In the genomic region with DNA sequence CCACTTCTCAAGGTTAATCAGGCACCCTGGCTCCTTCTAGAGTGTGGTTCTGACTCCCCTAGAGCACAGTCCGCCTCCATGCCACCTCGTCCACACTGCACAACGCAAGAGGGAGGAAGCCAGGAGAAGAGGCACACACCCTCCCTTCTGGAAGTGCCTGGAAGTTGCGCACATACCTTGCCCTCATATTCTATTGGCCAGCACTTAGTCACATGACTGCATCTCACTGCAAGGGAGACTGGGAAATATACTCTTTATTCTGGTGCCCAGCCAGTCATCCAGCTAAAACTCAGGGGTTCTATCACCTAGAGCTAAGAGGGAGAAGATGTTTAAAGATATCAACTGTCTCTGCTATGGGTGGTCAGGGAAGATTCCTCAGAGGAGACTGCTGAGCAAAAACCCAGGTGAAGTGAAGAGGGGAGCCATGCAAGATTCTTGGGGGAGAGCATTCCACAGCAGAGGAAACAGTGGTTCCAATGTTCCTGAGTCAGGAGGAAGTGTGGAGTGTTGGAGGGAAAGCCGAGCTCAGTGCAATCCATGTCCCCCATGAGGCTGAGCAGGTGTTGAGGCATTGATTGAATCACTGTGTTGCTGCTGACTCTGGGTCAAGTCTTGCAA, we compare ENCODE assay signal across 21 cellular contexts. TPM values are rescaled to one million over a fixed set of nuclear protein-coding genes. Genes with fewer than 3 reads are reported as not detected.
A peak's percentile ranks its signal among the peaks of the same experiment; 100 is the strongest.
DNase-seq lines count a peak whose midpoint lies in the region; ATAC-seq and TF ChIP-seq lines count a peak whose summit lies in the region.
"Had no signal": no experiment of that assay in that cellular context is flagged by ENCODE, and none has a peak within 500 bp of the region (broad histone marks: within the 10 kb centered on the region; RNA-seq: fewer than 3 reads in every experiment).

No MANE protein-coding gene starts in this region.

- H3K4me1 Mint-ChIP-seq in chondrocyte (ENCODE audit: low read depth) (no peaks in the 10 kb centered on the region), neural progenitor cell (peaks cover 26% of the 10 kb centered on the region)
- H3K4me1 Mint-ChIP-seq: CD4-positive, CD25-positive, alpha-beta regulatory T cell; CD8-positive, alpha-beta memory T cell; IgD-negative memory B cell had no signal

- H3K4me3 Mint-ChIP-seq in chondrocyte (ENCODE audit: unreplicated experiment) (no peak overlapping the region), neural progenitor cell (peak overlapping the region; percentile 39)
- H3K4me3 Mint-ChIP-seq: CD4-positive, CD25-positive, alpha-beta regulatory T cell; CD8-positive, alpha-beta memory T cell; H9; HFFc6; IgD-negative memory B cell had no signal

- TF ChIP-seq EP300 in Ishikawa (IDR thresholded peaks at IDR 0.05; ENCODE audit: borderline replicate concordance), result no peak

- no peak overlapping the region for H2AFZ ChIP-seq in neural progenitor cell (replicated peaks)

- TF ChIP-seq CTCF in chondrocyte (IDR thresholded peaks at IDR 0.05), result no peak
- TF ChIP-seq CTCF in neural progenitor cell (IDR thresholded peaks at IDR 0.05), result no peak

- no peaks in the 10 kb centered on the region for H3K9me3 ChIP-seq in neural progenitor cell (ENCODE audit: low read depth)
- H3K9me3 ChIP-seq: BE2C had no signal

- H3K27me3 ChIP-seq in neural progenitor cell, result no peaks in the 10 kb centered on the region
- H3K27me3 ChIP-seq: BE2C had no signal

- no peak overlapping the region for H3K4me2 ChIP-seq in neural progenitor cell

- DNase-seq in chondrocyte (ENCODE audit: low spot score) (peak; percentile 33), neural progenitor cell (ENCODE audit: low spot score) (no peak), putamen (ENCODE audit: low spot score) (no peak)
- DNase-seq: ACHN; BE2C; CD4-positive, CD25-positive, alpha-beta regulatory T cell; CD8-positive, alpha-beta memory T cell; COR-L47; DMS 273 treated with DMSO at 0.1 percent for 48 hours; DMS53; DND-41; EL; GOT3; H9; HFFc6 had no signal

- ATAC-seq in HG02840 (IDR thresholded peaks at IDR 0.05; ENCODE audit: low FRiP score, unreplicated experiment), result no peak
- no peak for ATAC-seq in HG03565 (IDR thresholded peaks at IDR 0.05; ENCODE audit: unreplicated experiment)
- ATAC-seq: GM12878, HepG2 had no signal

- peaks cover 7% of the 10 kb centered on the region for H3F3A ChIP-seq in neural progenitor cell (ENCODE audit: low read depth)

- H4K20me1 ChIP-seq in neural progenitor cell (ENCODE audit: low read depth), result no peaks in the 10 kb centered on the region

- H3K36me3 ChIP-seq in neural progenitor cell, result no peaks in the 10 kb centered on the region
- H3K36me3 ChIP-seq: BE2C had no signal

- peaks cover 15% of the 10 kb centered on the region for H3K4me1 ChIP-seq in neural progenitor cell
- H3K4me1 ChIP-seq: BE2C had no signal

- H3K4me3 ChIP-seq in neural progenitor cell, result no peak overlapping the region
- H3K4me3 ChIP-seq: GM12878 had no signal

- no peaks in the 10 kb centered on the region for H3K36me3 Mint-ChIP-seq in chondrocyte (ENCODE audit: low read depth)
- H3K36me3 Mint-ChIP-seq in neural progenitor cell, result no peaks in the 10 kb centered on the region
- H3K36me3 Mint-ChIP-seq: CD4-positive, CD25-positive, alpha-beta regulatory T cell; CD8-positive, alpha-beta memory T cell; IgD-negative memory B cell had no signal

- H3K9me3 Mint-ChIP-seq in chondrocyte (ENCODE audit: low read depth), result no peaks in the 10 kb centered on the region
- no peaks in the 10 kb centered on the region for H3K9me3 Mint-ChIP-seq in neural progenitor cell
- H3K9me3 Mint-ChIP-seq: H9 had no signal

- no peaks in the 10 kb centered on the region for H3K79me2 ChIP-seq in neural progenitor cell (ENCODE audit: low read depth)

- H3K27ac Mint-ChIP-seq in chondrocyte (ENCODE audit: unreplicated experiment) (no peak overlapping the region), neural progenitor cell (peak overlapping the region; percentile 24)
- H3K27ac Mint-ChIP-seq: CD4-positive, CD25-positive, alpha-beta regulatory T cell; CD8-positive, alpha-beta memory T cell; H9; HFFc6; IgD-negative memory B cell had no signal

- H3K27ac ChIP-seq in neural progenitor cell, result no peak overlapping the region

- H3K27me3 Mint-ChIP-seq in chondrocyte (ENCODE audit: low read depth) (peaks cover 33% of the 10 kb centered on the region), neural progenitor cell (ENCODE audit: insufficient read depth, low read depth) (peaks cover 11% of the 10 kb centered on the region)

- no peak for TF ChIP-seq RAD21 in Ishikawa (IDR thresholded peaks at IDR 0.05; ENCODE audit: low read depth)

- H3K9ac ChIP-seq in neural progenitor cell, result no peak overlapping the region

TF ChIP-seq in Ishikawa, 13 proteins besides CTCF, POLR2A, EP300 and RAD21:
- TF ChIP-seq, protein P1, sequence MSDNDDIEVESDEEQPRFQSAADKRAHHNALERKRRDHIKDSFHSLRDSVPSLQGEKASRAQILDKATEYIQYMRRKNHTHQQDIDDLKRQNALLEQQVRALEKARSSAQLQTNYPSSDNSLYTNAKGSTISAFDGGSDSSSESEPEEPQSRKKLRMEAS (IDR thresholded peaks at IDR 0.05), result no peak
- TF ChIP-seq, protein P2, sequence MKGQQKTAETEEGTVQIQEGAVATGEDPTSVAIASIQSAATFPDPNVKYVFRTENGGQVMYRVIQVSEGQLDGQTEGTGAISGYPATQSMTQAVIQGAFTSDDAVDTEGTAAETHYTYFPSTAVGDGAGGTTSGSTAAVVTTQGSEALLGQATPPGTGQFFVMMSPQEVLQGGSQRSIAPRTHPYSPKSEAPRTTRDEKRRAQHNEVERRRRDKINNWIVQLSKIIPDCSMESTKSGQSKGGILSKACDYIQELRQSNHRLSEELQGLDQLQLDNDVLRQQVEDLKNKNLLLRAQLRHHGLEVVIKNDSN (IDR thresholded peaks at IDR 0.05), result 0 out of 2 replicates have a peak, but pooled peaks have one; percentile 20
TF ChIP-seq in Ishikawa: peak in this region for 1.

RNA-seq across cellular contexts. Expression of a gene that starts 22.5 kb away (rescaled TPM):
- total RNA-seq in chondrocyte, result 0.07 to 0.08 TPM in 2 of 3 replicates, not detected in the other
- 0.53 TPM in 1 of 2 replicates, not detected in the other for total RNA-seq in neural progenitor cell (ENCODE audit: low replicate concordance)
- total RNA-seq: CD4-positive, CD25-positive, alpha-beta regulatory T cell; CD8-positive, alpha-beta memory T cell; GM12878; HFFc6 had no signal
